ENCODE assay signal across 8 cellular contexts in genomic region chr20:50112512-50113419, GRCh38. TPM values are rescaled to one million over a fixed set of nuclear protein-coding genes. Genes with fewer than 3 reads are reported as not detected.
A peak's percentile ranks its signal among the peaks of the same experiment; 100 is the strongest.
DNase-seq lines count a peak whose midpoint lies in the region; ATAC-seq, FAIRE-seq and TF ChIP-seq lines count a peak whose summit lies in the region.

UBE2V1 (minus strand) TSS chr20:50113150; CDS start chr20:50113128, 22 bp downstream.

- peak; percentile 46 for ATAC-seq in HG02759 (IDR thresholded peaks at IDR 0.05; ENCODE audit: unreplicated experiment)

- no peaks in the 10 kb centered on the region for H3K27me3 Mint-ChIP-seq in T-helper 2 cell treated with Interferon-gamma antibody and Interleukin-4, amounts not matched to agents 5 μg/mL and 100 μg/mL, for 36 hours (ENCODE audit: low read depth)

- DNase-seq in GM04504 (ENCODE audit: low read depth) (peak; percentile 58), NCI-H2029 (lab: John Stamatoyannopoulos, UW) (peak; percentile 85), anterior cingulate cortex (lab: John Stamatoyannopoulos, UW) (peak; percentile 25 to 92 (median 86)), right atrium auricular region (ENCODE audit: low spot score) (peak; percentile 94), putamen (ENCODE audit: low spot score) (peak; percentile 93), urothelium cell line (ENCODE audit: low spot score) (peak; percentile 99)
- DNase-seq in T-helper 2 cell treated with Interferon-gamma antibody and Interleukin-4, amounts not matched to agents 5 μg/mL and 100 μg/mL, for 36 hours (ENCODE audit: low spot score) = peak; percentile 88

- H3K4me3 Mint-ChIP-seq in T-helper 2 cell treated with Interferon-gamma antibody and Interleukin-4, amounts not matched to agents 5 μg/mL and 100 μg/mL, for 36 hours = peak within 1 kb of the TSS; percentile 86

- peak; percentile 4 to 60 for TF ChIP-seq CTCF in right atrium auricular region (IDR thresholded peaks at IDR 0.05)

- peaks cover 0 to 78% of the 10 kb centered on the region in 2 donors for H3K4me1 ChIP-seq in right atrium auricular region

- H3K9me3 ChIP-seq in right atrium auricular region = no peaks in the 10 kb centered on the region

- H3K4me1 Mint-ChIP-seq in T-helper 2 cell treated with Interferon-gamma antibody and Interleukin-4, amounts not matched to agents 5 μg/mL and 100 μg/mL, for 36 hours (ENCODE audit: low read depth) = peaks cover 66% of the 10 kb centered on the region

- H3K36me3 Mint-ChIP-seq in T-helper 2 cell treated with Interferon-gamma antibody and Interleukin-4, amounts not matched to agents 5 μg/mL and 100 μg/mL, for 36 hours (ENCODE audit: low read depth) = peaks cover 16% of the 10 kb centered on the region

- peak within 1 kb of the TSS; percentile 82 to 100 for H3K4me3 ChIP-seq in right atrium auricular region

- H3K27me3 ChIP-seq in right atrium auricular region = no peaks in the 10 kb centered on the region

- peak within 1 kb of the TSS; percentile 99 to 100 for H3K27ac ChIP-seq in right atrium auricular region

- H3K36me3 ChIP-seq in right atrium auricular region = no peaks in the 10 kb centered on the region

- peak within 1 kb of the TSS; percentile 88 for H3K27ac Mint-ChIP-seq in T-helper 2 cell treated with Interferon-gamma antibody and Interleukin-4, amounts not matched to agents 5 μg/mL and 100 μg/mL, for 36 hours

- FAIRE-seq in urothelium cell line (lab: Jason Lieb, UNC) = no peak

- H3K9me3 Mint-ChIP-seq in T-helper 2 cell treated with Interferon-gamma antibody and Interleukin-4, amounts not matched to agents 5 μg/mL and 100 μg/mL, for 36 hours = no peaks in the 10 kb centered on the region

RNA-seq across cellular contexts. Expression of gene UBE2V1, which starts in this region (rescaled TPM):
- total RNA-seq in right atrium auricular region = 10 to 100 TPM; 61.2 to 70.2 TPM

Comparison
In these comparisons a context has a peak if more than half of its experiments do, and no peak if none do; other contexts are left out.
1. Peak in every context shown above with its lines: DNase-seq, ATAC-seq, H3K4me3 ChIP-seq and H3K27ac ChIP-seq.